In genomic region chr19:55166530-55167268, GRCh38 we compare ENCODE assay signal across 1 cellular context.
TF ChIP-seq lines count a peak whose summit lies in the region.

DNAAF3 (minus strand) TSS chr19:55166613; CDS start chr19:55166413, 200 bp downstream.

TF ChIP-seq in HepG2, 621 proteins besides CTCF, POLR2A, EP300 and RAD21 (continued from another document and continues in another):
- TF ChIP-seq CSRNP2 (CRISPR knock-in tag; conservative IDR thresholded peaks at IDR 0.05; ENCODE audit: low read depth): no peak
- TF ChIP-seq PATZ1 (CRISPR knock-in tag; IDR thresholded peaks at IDR 0.05): peak; percentile 18; the same call in 1 of the 2 replicates
- TF ChIP-seq ZSCAN31 (CRISPR knock-in tag; IDR thresholded peaks at IDR 0.05; ENCODE audit: low read depth): 0 out of 2 replicates have a peak, but pooled peaks have one; percentile 33
- TF ChIP-seq CERS6 (CRISPR knock-in tag; IDR thresholded peaks at IDR 0.05): no peak
- TF ChIP-seq ZNF770 (CRISPR knock-in tag; IDR thresholded peaks at IDR 0.05): no peak
- TF ChIP-seq YEATS4 (CRISPR knock-in tag; IDR thresholded peaks at IDR 0.05; ENCODE audit: borderline replicate concordance): peak; percentile 15; the same call in 1 of the 2 replicates
- TF ChIP-seq CREM (IDR thresholded peaks at IDR 0.05): no peak
- no peak for TF ChIP-seq CREM (CRISPR knock-in tag; IDR thresholded peaks at IDR 0.05)
- no peak for TF ChIP-seq FUBP1 (CRISPR knock-in tag; IDR thresholded peaks at IDR 0.05; ENCODE audit: borderline replicate concordance)
- TF ChIP-seq CENPX (CRISPR knock-in tag; IDR thresholded peaks at IDR 0.05): no peak
- TF ChIP-seq ELF3 (CRISPR knock-in tag; IDR thresholded peaks at IDR 0.05): no peak
- TF ChIP-seq KAT8 (CRISPR knock-in tag; IDR thresholded peaks at IDR 0.05): peak; percentile 28; the same call in 1 of the 2 replicates
- TF ChIP-seq RXRA (CRISPR knock-in tag; IDR thresholded peaks at IDR 0.05): no peak
- no peak for TF ChIP-seq GLI4 (CRISPR knock-in tag; IDR thresholded peaks at IDR 0.05; ENCODE audit: borderline replicate concordance)
- TF ChIP-seq GABPA (IDR thresholded peaks at IDR 0.05; ENCODE audit: low read depth, low read length): no peak
- TF ChIP-seq GABPA (CRISPR knock-in tag; IDR thresholded peaks at IDR 0.05; ENCODE audit: low read depth): peak; percentile 50; the same call in 1 of the 2 replicates
- TF ChIP-seq ZFP62 (CRISPR knock-in tag; IDR thresholded peaks at IDR 0.05): no peak
- no peak for TF ChIP-seq SNRNP70 (IDR thresholded peaks at IDR 0.05; ENCODE audit: low read depth, low read length)
- TF ChIP-seq ZNF18 (CRISPR knock-in tag; IDR thresholded peaks at IDR 0.05; ENCODE audit: insufficient replicate concordance): no peak
- no peak for TF ChIP-seq JUNB (CRISPR knock-in tag; IDR thresholded peaks at IDR 0.05; ENCODE audit: borderline replicate concordance)
- TF ChIP-seq E2F2 (CRISPR knock-in tag; IDR thresholded peaks at IDR 0.05; ENCODE audit: borderline replicate concordance): no peak
- TF ChIP-seq ZNF724P (CRISPR knock-in tag; IDR thresholded peaks at IDR 0.05; ENCODE audit: borderline replicate concordance): no peak
- no peak for TF ChIP-seq FIP1L1 (IDR thresholded peaks at IDR 0.05; ENCODE audit: borderline replicate concordance, insufficient read depth, low read depth, low read length)
- TF ChIP-seq BATF2 (CRISPR knock-in tag; IDR thresholded peaks at IDR 0.05): no peak
- TF ChIP-seq RNF2 (conservative IDR thresholded peaks at IDR 0.05; ENCODE audit: low read depth): no peak
- TF ChIP-seq ZNF337 (CRISPR knock-in tag; IDR thresholded peaks at IDR 0.05; ENCODE audit: borderline replicate concordance, low read depth): no peak
- no peak for TF ChIP-seq HNF4G (IDR thresholded peaks at IDR 0.05; ENCODE audit: borderline replicate concordance, low read depth, low read length)
- TF ChIP-seq HNF4G (CRISPR knock-in tag; IDR thresholded peaks at IDR 0.05; ENCODE audit: borderline replicate concordance, low read depth): no peak
- TF ChIP-seq ARID3A (IDR thresholded peaks at IDR 0.05; ENCODE audit: low read depth, low read length): no peak
- TF ChIP-seq ZNF883 (CRISPR knock-in tag; IDR thresholded peaks at IDR 0.05; ENCODE audit: not compliant biosample characterization): no peak
- TF ChIP-seq CHD2 (IDR thresholded peaks at IDR 0.05; ENCODE audit: low read depth, low read length): peak; percentile 62; the same call in 1 of the 2 replicates
- no peak for TF ChIP-seq FOXA3 (CRISPR knock-in tag; IDR thresholded peaks at IDR 0.05)
- no peak for TF ChIP-seq ZNF282 (IDR thresholded peaks at IDR 0.05; ENCODE audit: partially characterized antibody)
- TF ChIP-seq MTERF4 (CRISPR knock-in tag; IDR thresholded peaks at IDR 0.05): no peak
- no peak for TF ChIP-seq ZNF138 (CRISPR knock-in tag; IDR thresholded peaks at IDR 0.05; ENCODE audit: low read depth)
- no peak for TF ChIP-seq YEATS2 (CRISPR knock-in tag; IDR thresholded peaks at IDR 0.05; ENCODE audit: borderline replicate concordance)
- TF ChIP-seq PRDM10 (CRISPR knock-in tag; IDR thresholded peaks at IDR 0.05; ENCODE audit: low read depth): peak; percentile 100
- no peak for TF ChIP-seq ZIK1 (CRISPR knock-in tag; IDR thresholded peaks at IDR 0.05; ENCODE audit: borderline replicate concordance, low read depth)
- no peak for TF ChIP-seq CC2D1A (CRISPR knock-in tag; IDR thresholded peaks at IDR 0.05)
- no peak for TF ChIP-seq ZNF569 (CRISPR knock-in tag; IDR thresholded peaks at IDR 0.05; ENCODE audit: borderline replicate concordance)
- no peak for TF ChIP-seq ZNF10 (CRISPR knock-in tag; IDR thresholded peaks at IDR 0.05; ENCODE audit: borderline replicate concordance, low read depth)
- TF ChIP-seq STAG1 (CRISPR knock-in tag; IDR thresholded peaks at IDR 0.05): no peak
- TF ChIP-seq ZNF605 (CRISPR knock-in tag; IDR thresholded peaks at IDR 0.05): no peak
- TF ChIP-seq SMAD3 (CRISPR knock-in tag; IDR thresholded peaks at IDR 0.05): no peak
- TF ChIP-seq RFX1 (IDR thresholded peaks at IDR 0.05): peak; percentile 99
- TF ChIP-seq ZNF331 (CRISPR knock-in tag; IDR thresholded peaks at IDR 0.05): 0 out of 2 replicates have a peak, but pooled peaks have one; percentile 29
- TF ChIP-seq SMARCC2 (IDR thresholded peaks at IDR 0.05): no peak
